ENCODE assay signal across 24 cellular contexts in the genomic region with DNA sequence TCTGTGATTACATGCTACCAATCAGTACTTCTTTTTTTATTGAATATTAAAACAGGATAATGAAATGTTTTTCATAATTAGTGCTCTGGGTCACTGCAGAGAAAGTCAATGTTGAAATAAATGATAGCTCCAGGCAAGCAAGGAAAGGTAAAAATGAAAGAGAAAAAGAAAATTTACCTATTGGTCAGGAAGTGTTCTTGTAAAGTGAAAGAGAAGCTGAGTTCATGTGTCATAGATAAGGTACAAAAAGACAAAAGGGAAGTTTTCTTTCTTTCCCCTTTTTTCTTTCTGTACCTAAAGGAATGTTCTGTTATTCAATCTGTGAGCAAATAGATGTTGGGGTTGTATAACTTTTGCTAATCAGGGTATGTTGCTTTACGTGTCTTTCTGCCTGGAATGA.
"Had no signal": no experiment of that assay in that cellular context is flagged by ENCODE, and none has a peak within 500 bp of the region (broad histone marks: within the 10 kb centered on the region; RNA-seq: fewer than 3 reads in every experiment).

No MANE protein-coding gene starts in this region.

- H3K27me3 ChIP-seq: breast epithelium, heart left ventricle, neutrophil, right atrium auricular region, spleen, thyroid gland, upper lobe of right lung had no signal

- H3K36me3 ChIP-seq: breast epithelium, heart left ventricle, neutrophil, pancreas, right atrium auricular region, spleen, thyroid gland, upper lobe of right lung, WERI-Rb-1 had no signal

- H3K27ac ChIP-seq: breast epithelium, coronary artery, epithelial cell of prostate, heart left ventricle, neutrophil, pancreas, psoas muscle, right atrium auricular region, spleen, thyroid gland, upper lobe of right lung, WERI-Rb-1 had no signal

- H3K4me3 ChIP-seq: breast epithelium, coronary artery, heart left ventricle, pancreas, psoas muscle, right atrium auricular region, spleen, thyroid gland, upper lobe of right lung had no signal

- ATAC-seq: heart left ventricle; left ventricle myocardium superior; natural killer cell treated with Interleukin-12 subunit alpha and Interleukin-12 subunit beta and Interleukin-15 and Interleukin-18, amount 100 ng/mL, for 72 hours; pancreas; psoas muscle; upper lobe of right lung had no signal

- H3K4me1 ChIP-seq: breast epithelium, heart left ventricle, pancreas, psoas muscle, right atrium auricular region, spleen, thyroid gland, upper lobe of right lung had no signal

- DNase-seq: activated CD4-positive, alpha-beta T cell treated with anti-CD3 and anti-CD28 coated beads for 1 hour; activated CD4-positive, alpha-beta T cell treated with anti-CD3 and anti-CD28 coated beads, Interleukin-2, amount 50 U/mL, for 1 hour; activated naive CD4-positive, alpha-beta T cell treated with Interleukin-2 at 50 U/mL for 16 hours; activated naive CD8-positive, alpha-beta T cell treated with anti-CD3 and anti-CD28 coated beads for 36 hours; activated T-cell treated with anti-CD3 and anti-CD28 coated beads, Interleukin-2, amount 50 U/mL, for 1 hour; heart left ventricle; left ventricle myocardium superior; mammary epithelial cell; midbrain; pancreas; psoas muscle; spleen; stimulated activated CD4-positive, alpha-beta T cell treated with anti-CD3 and anti-CD28 coated beads, Interleukin-4, amount 100 ng/mL, for 1 hour; stimulated activated naive CD4-positive, alpha-beta T cell treated with Interleukin-2 at 50 U/mL for 16 hours; thyroid gland; upper lobe of right lung; WERI-Rb-1 had no signal

- FAIRE-seq: islet of Langerhans, pancreas had no signal

- H3K9me3 ChIP-seq: breast epithelium, heart left ventricle, neutrophil, pancreas, psoas muscle, right atrium auricular region, spleen, thyroid gland, upper lobe of right lung had no signal
